ENCODE assay signal across 18 cellular contexts in genomic region chr21:42474982-42475381, GRCh38. TPM values are rescaled to one million over a fixed set of nuclear protein-coding genes. Genes with fewer than 3 reads are reported as not detected.
DNase-seq lines count a peak whose midpoint lies in the region; TF ChIP-seq lines count a peak whose summit lies in the region.
"Had no signal": no experiment of that assay in that cellular context is flagged by ENCODE, and none has a peak within 500 bp of the region (broad histone marks: within the 10 kb centered on the region; RNA-seq: fewer than 3 reads in every experiment).

No MANE protein-coding gene starts in this region.

- no peaks in the 10 kb centered on the region for H3K9me3 Mint-ChIP-seq in chondrocyte (ENCODE audit: low read depth)
- H3K9me3 Mint-ChIP-seq: activated CD8-positive, alpha-beta T cell treated with anti-CD3 and anti-CD28 coated beads for 36 hours; dendritic cell treated with granulocyte-macrophage colony-stimulating factor and Interleukin-4, amounts not matched to agents 40 ng/mL and 50 ng/mL, for 4 days had no signal

- H3K9me3 ChIP-seq in mucosa of rectum (ENCODE audit: control insufficient read depth in 2 of 2, low read length in 2 of 2), result no peaks in the 10 kb centered on the region
- H3K9me3 ChIP-seq: esophagus muscularis mucosa, heart right ventricle, uterus had no signal

- H3K4me1 ChIP-seq in mucosa of rectum (ENCODE audit: control insufficient read depth in 2 of 2, insufficient read depth in 2 of 2, low read length in 2 of 2), result peaks cover 16 to 21% of the 10 kb centered on the region in 2 donors
- H3K4me1 ChIP-seq: uterus had no signal

- H3K27me3 Mint-ChIP-seq in chondrocyte (ENCODE audit: low read depth), result no peaks in the 10 kb centered on the region
- H3K27me3 Mint-ChIP-seq: activated CD8-positive, alpha-beta T cell treated with anti-CD3 and anti-CD28 coated beads for 36 hours had no signal

- TF ChIP-seq CTCF in chondrocyte (IDR thresholded peaks at IDR 0.05), result no peak

- H3K27me3 ChIP-seq in mucosa of rectum (ENCODE audit: control insufficient read depth in 2 of 2, insufficient read depth in 2 of 2, low read length in 2 of 2), result no peaks in the 10 kb centered on the region
- H3K27me3 ChIP-seq: uterus had no signal

- no peak overlapping the region for H3K4me3 ChIP-seq in mucosa of rectum (ENCODE audit: low read length in 2 of 2)
- H3K4me3 ChIP-seq: esophagus muscularis mucosa, heart right ventricle, uterus had no signal

- H3K9ac ChIP-seq in mucosa of rectum (ENCODE audit: low read depth in 1 of 2, low read length in 2 of 2), result peak overlapping the region; percentile 61 to 65

- H3K4me3 Mint-ChIP-seq in chondrocyte (ENCODE audit: unreplicated experiment), result no peak overlapping the region
- H3K4me3 Mint-ChIP-seq: activated CD8-positive, alpha-beta T cell treated with anti-CD3 and anti-CD28 coated beads for 36 hours; dendritic cell treated with granulocyte-macrophage colony-stimulating factor and Interleukin-4, amounts not matched to agents 40 ng/mL and 50 ng/mL, for 4 days had no signal

- H3K36me3 ChIP-seq in mucosa of rectum (ENCODE audit: control insufficient read depth in 2 of 2, insufficient read depth in 2 of 2, low read length in 2 of 2), result no peaks in the 10 kb centered on the region
- H3K36me3 ChIP-seq: esophagus muscularis mucosa, heart right ventricle, uterus had no signal

- H3K27ac Mint-ChIP-seq in chondrocyte (ENCODE audit: unreplicated experiment), result peak overlapping the region; percentile 41
- H3K27ac Mint-ChIP-seq: activated CD8-positive, alpha-beta T cell treated with anti-CD3 and anti-CD28 coated beads for 36 hours; dendritic cell treated with granulocyte-macrophage colony-stimulating factor and Interleukin-4, amounts not matched to agents 40 ng/mL and 50 ng/mL, for 4 days had no signal

- H3K36me3 Mint-ChIP-seq in chondrocyte (ENCODE audit: low read depth), result peaks cover under 1% of the 10 kb centered on the region

- DNase-seq in Caki2 (ENCODE audit: low read depth) (peak; percentile 20), M059J (ENCODE audit: low read depth) (peak; percentile 51), chondrocyte (ENCODE audit: low spot score) (no peak), DMS153 (lab: John Stamatoyannopoulos, UW) (no peak), GM19240 (ENCODE audit: insufficient read length, low spot score) (no peak), NCI-H524 treated with DMSO at 0.1 percent for 48 hours (lab: John Stamatoyannopoulos, UW) (no peak)
- no peak for DNase-seq in activated CD4-positive, alpha-beta T cell treated with anti-CD3 and anti-CD28 coated beads, Interleukin-2, amount 50 U/mL, for 1 hour
- DNase-seq: activated CD8-positive, alpha-beta T cell treated with anti-CD3 and anti-CD28 coated beads for 36 hours; activated gamma-delta T cell; aorta; heart right ventricle; Kasumi-1; NCI-H1436 treated with DMSO at 0.1 percent for 48 hours; posterior cingulate gyrus; uterus had no signal

- peaks cover 11% of the 10 kb centered on the region for H3K4me1 Mint-ChIP-seq in chondrocyte (ENCODE audit: low read depth)

- in situ Hi-C loops in Caki2 (cut with HindIII; ENCODE audit: low pct_unique_long_range_greater_than_20kb, low sequenced_read_pairs), result no loop called here

- H3K27ac ChIP-seq in mucosa of rectum (ENCODE audit: low read depth in 2 of 2, low read length in 2 of 2), result peak overlapping the region; percentile 91 to 96
- H3K27ac ChIP-seq: esophagus muscularis mucosa, heart right ventricle, uterus had no signal

RNA-seq across cellular contexts. Expression of gene RSPH1, which starts 21.0 kb away (rescaled TPM):
- total RNA-seq in Caki2 (2014; rRNA removed; shearing (Covaris generic); ENCODE audit: low replicate concordance), result 0.32 and 2.6 TPM in 2 replicates
- not detected in 2 replicates for total RNA-seq in M059J (2014; rRNA removed; shearing (Covaris generic))
- total RNA-seq in chondrocyte, result 0.15 TPM in 1 of 3 replicates, not detected in the others
- total RNA-seq: activated CD8-positive, alpha-beta T cell treated with anti-CD3 and anti-CD28 coated beads for 36 hours had no signal

RNA-seq across cellular contexts. Expression of gene SLC37A1, which starts 38.7 kb away (rescaled TPM):
- 39.8 and 101 TPM in 2 replicates for total RNA-seq in Caki2 (2014; rRNA removed; shearing (Covaris generic); ENCODE audit: low replicate concordance)
- total RNA-seq in M059J (2014; rRNA removed; shearing (Covaris generic)), result 1.3 and 1.7 TPM in 2 replicates
- 3.5 to 4.8 TPM (median 4.7 TPM) in 3 replicates for total RNA-seq in chondrocyte

Comparison
In these comparisons a context has a peak if more than half of its experiments do, and no peak if none do; other contexts are left out.
1. DNase-seq: peak in Caki2 (single experiment) and M059J (single experiment); none in chondrocyte (single experiment), activated CD4-positive, alpha-beta T cell treated with anti-CD3 and anti-CD28 coated beads, Interleukin-2, amount 50 U/mL, for 1 hour (single experiment), DMS153 (single experiment), GM19240 (single experiment) and NCI-H524 treated with DMSO at 0.1 percent for 48 hours (single experiment).